In the genomic region with DNA sequence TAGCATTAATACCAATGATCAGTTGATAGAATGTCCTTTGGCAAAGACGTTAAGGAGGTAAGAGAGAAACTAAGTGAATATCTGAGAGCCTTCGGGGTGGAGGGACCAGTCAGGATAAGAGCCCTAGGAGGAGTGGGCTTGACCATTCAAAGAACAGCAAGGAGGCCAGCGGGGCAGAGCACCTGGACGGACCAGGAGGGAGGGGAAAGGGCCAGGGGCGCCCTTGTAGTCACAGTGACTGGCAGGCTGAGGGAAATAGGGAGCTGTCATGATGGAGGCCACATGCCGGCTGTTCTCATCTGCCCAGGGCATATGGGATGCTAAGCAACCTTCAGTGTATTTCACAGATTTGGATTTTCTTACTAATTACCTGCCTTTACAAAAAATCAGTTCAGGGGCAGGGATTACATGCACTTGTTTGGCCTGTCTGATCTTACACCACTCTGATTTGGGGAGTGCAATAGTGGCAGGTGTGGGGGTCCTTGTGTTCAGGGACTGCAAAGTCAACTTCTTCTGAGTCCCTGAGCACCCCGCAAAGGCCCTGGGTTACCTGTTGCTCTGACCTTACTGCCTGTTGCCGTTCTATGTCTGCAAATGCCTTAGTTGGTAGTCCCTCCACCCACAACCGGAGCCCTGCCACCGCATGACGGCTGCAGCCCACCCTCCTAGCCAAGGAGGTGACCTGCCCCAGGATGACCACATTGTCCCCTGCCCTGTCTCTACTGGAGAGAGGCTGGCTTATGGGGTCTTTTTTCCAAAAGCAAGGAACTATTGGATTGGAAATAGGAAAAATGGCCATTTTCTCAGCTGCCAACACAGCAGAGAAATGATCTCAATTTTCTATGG, we compare ENCODE assay signal across 8 cellular contexts. TPM values are rescaled to one million over a fixed set of nuclear protein-coding genes. Genes with fewer than 3 reads are reported as not detected.
"Had no signal": no experiment of that assay in that cellular context is flagged by ENCODE, and none has a peak within 500 bp of the region (broad histone marks: within the 10 kb centered on the region; RNA-seq: fewer than 3 reads in every experiment).

No MANE protein-coding gene starts in this region.

- H3K4me3 ChIP-seq: GM12878 had no signal

- DNase-seq: GDM1, GF-D8 had no signal

- FAIRE-seq: G401.6, GM12878, GM12891, GM12892, GM18507, GM19239 had no signal

RNA-seq across cellular contexts. Expression of a gene that starts 10.0 kb away (rescaled TPM):
- total RNA-seq: GM12878 had no signal
- polyA plus RNA-seq: GM12878 had no signal
